ENCODE assay signal across 7 cellular contexts in the genomic region with DNA sequence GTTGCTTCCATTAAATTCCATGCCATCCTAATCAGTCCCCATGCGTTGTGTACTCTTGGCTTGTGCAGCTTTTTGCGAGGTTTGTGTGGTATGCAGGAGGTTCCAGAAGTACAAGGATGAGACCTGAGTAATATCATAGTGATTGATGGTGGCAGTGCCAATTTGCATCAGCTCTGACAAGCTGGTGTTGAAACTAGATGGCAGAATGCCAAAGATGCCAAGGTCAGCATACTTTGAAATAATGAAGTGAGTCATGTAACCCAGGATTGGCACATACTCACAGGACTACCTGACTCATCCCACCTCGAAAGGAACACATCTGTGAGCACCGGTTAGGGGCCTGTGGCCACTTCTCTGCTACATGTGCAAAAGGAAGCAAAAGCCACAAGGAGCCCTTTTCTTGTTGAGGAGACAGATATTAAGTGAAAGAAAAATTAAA. TPM values are rescaled to one million over a fixed set of nuclear protein-coding genes. Genes with fewer than 3 reads are reported as not detected.
DNase-seq lines count a peak whose midpoint lies in the region; ATAC-seq lines count a peak whose summit lies in the region.

No MANE protein-coding gene starts in this region.

- H3K4me3 ChIP-seq in skin epidermis: no peak overlapping the region

- DNase-seq in NCI-H510A (lab: John Stamatoyannopoulos, UW) (peak; percentile 20), fibroblast of gingiva (ENCODE audit: low read depth) (peak; percentile 80), occipital lobe (lab: John Stamatoyannopoulos, UW) (no peak)
- DNase-seq in activated CD8-positive, alpha-beta memory T cell treated with anti-CD3 and anti-CD28 coated beads, Interleukin-2, amount 50 U/mL, for 1 hour (ENCODE audit: extremely low read depth): peak; percentile 53

- H3K27ac ChIP-seq in skin epidermis: peak overlapping the region in 17 of 21 experiments; percentile 25 to 82 (median 66)

- ATAC-seq in GM18870 (IDR thresholded peaks at IDR 0.05; ENCODE audit: unreplicated experiment) (peak; percentile 90), HG02943 (IDR thresholded peaks at IDR 0.05; ENCODE audit: low read depth, unreplicated experiment) (peak; percentile 85)

RNA-seq across cellular contexts. Expression of a gene that starts 14.3 kb away (rescaled TPM):
- total RNA-seq in occipital lobe: 14.2 TPM

RNA-seq across cellular contexts. Expression of a gene that starts 42.5 kb away (rescaled TPM):
- not detected for total RNA-seq in occipital lobe
